In the genomic region with DNA sequence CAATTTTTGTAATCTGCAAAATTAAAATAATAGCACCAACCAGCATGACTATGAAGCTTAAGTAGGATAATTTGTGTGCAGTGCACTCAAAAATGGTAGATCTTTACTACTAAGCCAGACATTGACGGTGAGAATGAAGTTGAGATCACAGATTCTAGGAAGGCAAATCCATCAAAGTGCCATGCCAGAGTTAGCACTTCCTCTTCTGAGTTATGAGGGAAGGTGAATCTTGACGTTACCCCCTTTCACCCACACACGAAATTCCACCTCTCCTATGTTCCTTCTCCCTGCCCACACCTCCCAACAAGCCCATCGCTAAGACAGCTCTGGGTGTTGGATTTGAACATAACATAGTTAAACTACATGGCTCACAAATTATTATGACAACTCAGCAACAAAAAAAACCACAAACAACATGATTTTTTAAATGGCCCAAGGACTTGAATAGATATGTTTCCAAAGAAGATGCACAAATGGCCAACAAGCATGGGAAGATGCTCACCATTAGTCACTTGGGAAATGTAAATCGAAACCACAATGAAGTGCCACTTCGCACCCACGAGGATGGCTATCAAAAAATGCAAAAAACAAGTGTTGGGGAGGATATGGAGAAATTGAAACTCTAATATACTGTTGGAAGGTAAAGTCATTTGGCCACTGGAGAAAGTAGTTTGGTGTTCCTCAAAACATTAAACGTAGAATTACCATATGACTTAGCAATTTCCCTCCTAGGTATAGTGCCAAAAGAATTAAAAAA, we compare ENCODE assay signal across 1 cellular context.
TF ChIP-seq lines count a peak whose summit lies in the region.

No MANE protein-coding gene starts in this region.

TF ChIP-seq in GM12878, 131 proteins besides CTCF, POLR2A, EP300 and RAD21:
- TF ChIP-seq SPI1 (IDR thresholded peaks at IDR 0.05; ENCODE audit: borderline replicate concordance, insufficient read depth, low read depth, low read length) = peak; percentile 36; the same call in 1 of the 2 replicates
- TF ChIP-seq MEF2B (IDR thresholded peaks at IDR 0.05; ENCODE audit: partially characterized antibody, poor library complexity, severe bottlenecking) = peak; percentile 11
- TF ChIP-seq SUZ12 (IDR thresholded peaks at IDR 0.05; ENCODE audit: unreplicated experiment) = no peak
- no peak for TF ChIP-seq TCF3 (IDR thresholded peaks at IDR 0.05; ENCODE audit: borderline replicate concordance, insufficient read depth, low read depth, low read length)
- TF ChIP-seq, protein P1, sequence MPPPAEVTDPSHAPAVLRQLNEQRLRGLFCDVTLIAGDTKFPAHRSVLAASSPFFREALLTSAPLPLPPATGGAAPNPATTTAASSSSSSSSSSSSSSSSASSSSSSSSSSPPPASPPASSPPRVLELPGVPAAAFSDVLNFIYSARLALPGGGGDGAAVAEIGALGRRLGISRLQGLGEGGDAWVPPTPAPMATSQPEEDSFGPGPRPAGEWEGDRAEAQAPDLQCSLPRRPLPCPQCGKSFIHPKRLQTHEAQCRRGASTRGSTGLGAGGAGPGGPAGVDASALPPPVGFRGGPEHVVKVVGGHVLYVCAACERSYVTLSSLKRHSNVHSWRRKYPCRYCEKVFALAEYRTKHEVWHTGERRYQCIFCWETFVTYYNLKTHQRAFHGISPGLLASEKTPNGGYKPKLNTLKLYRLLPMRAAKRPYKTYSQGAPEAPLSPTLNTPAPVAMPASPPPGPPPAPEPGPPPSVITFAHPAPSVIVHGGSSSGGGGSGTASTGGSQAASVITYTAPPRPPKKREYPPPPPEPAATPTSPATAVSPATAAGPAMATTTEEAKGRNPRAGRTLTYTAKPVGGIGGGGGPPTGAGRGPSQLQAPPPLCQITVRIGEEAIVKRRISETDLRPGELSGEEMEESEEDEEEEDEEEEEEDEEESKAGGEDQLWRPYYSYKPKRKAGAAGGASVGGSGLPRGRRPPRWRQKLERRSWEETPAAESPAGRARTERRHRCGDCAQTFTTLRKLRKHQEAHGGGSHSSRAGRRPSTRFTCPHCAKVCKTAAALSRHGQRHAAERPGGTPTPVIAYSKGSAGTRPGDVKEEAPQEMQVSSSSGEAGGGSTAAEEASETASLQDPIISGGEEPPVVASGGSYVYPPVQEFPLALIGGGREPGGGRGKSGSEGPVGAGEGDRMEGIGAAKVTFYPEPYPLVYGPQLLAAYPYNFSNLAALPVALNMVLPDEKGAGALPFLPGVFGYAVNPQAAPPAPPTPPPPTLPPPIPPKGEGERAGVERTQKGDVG (CRISPR knock-in tag; IDR thresholded peaks at IDR 0.05) = no peak
